Comparison of ENCODE assay signal across 23 cellular contexts in genomic region chr18:31061945-31062344, GRCh38. TPM values are rescaled to one million over a fixed set of nuclear protein-coding genes. Genes with fewer than 3 reads are reported as not detected.
A peak's percentile ranks its signal among the peaks of the same experiment; 100 is the strongest.
DNase-seq lines count a peak whose midpoint lies in the region; ATAC-seq, FAIRE-seq and TF ChIP-seq lines count a peak whose summit lies in the region.
"Had no signal": no experiment of that assay in that cellular context is flagged by ENCODE, and none has a peak within 500 bp of the region (broad histone marks: within the 10 kb centered on the region; RNA-seq: fewer than 3 reads in every experiment).

No MANE protein-coding gene starts in this region.

- H3K4me3 ChIP-seq in astrocyte of the cerebellum (ENCODE audit: low read depth, low read length) (no peak overlapping the region), small intestine (ENCODE audit: low read depth in 1 of 2, low read length in 2 of 2) (no peak overlapping the region)
- H3K4me3 ChIP-seq: A549, adrenal gland, dorsolateral prefrontal cortex, vagina had no signal

- no peaks in the 10 kb centered on the region for H3K4me1 ChIP-seq in small intestine (ENCODE audit: control insufficient read depth in 2 of 2, insufficient read depth in 1 of 2, low read depth in 1 of 2, low read length in 1 of 2)
- H3K4me1 ChIP-seq: A549, adrenal gland, BE2C, vagina had no signal

- no peaks in the 10 kb centered on the region for H3K9me3 Mint-ChIP-seq in Calu3 (ENCODE audit: low read depth, unreplicated experiment)

- no TSS peak for BruUV-seq in Calu3 (replicated peaks; lab: Mats Ljungman, UMichigan)

- CTCF ChIA-PET in Calu3 (lab: Charles Lee), result interaction anchor here (0.5 to 0.6 kb wide), 2 partner anchors 60 to 177 kb away, joined by 3 to 7 read pairs; no protein-coding TSS in a partner anchor

- no peaks in the 10 kb centered on the region for H3K4me1 Mint-ChIP-seq in Calu3 (ENCODE audit: low read depth, unreplicated experiment)
- H3K4me1 Mint-ChIP-seq: T-helper 17 cell had no signal

- FAIRE-seq in small intestine (lab: Jason Lieb, UNC), result no peak
- FAIRE-seq: A549, RCC 7860 had no signal

- in situ Hi-C loops in astrocyte of the cerebellum (cut with HindIII; ENCODE audit: low sequenced_read_pairs), result no loop called here

- ATAC-seq in GM18907 (IDR thresholded peaks at IDR 0.05; ENCODE audit: unreplicated experiment) (peak; percentile 61), HG02852 (IDR thresholded peaks at IDR 0.05; ENCODE audit: unreplicated experiment) (peak; percentile 41)
- ATAC-seq: A549, T-helper 17 cell had no signal

- H3K36me3 Mint-ChIP-seq in Calu3 (ENCODE audit: insufficient read depth, unreplicated experiment), result peaks cover 2% of the 10 kb centered on the region

- H3K27me3 Mint-ChIP-seq in Calu3 (ENCODE audit: unreplicated experiment), result no peaks in the 10 kb centered on the region
- H3K27me3 Mint-ChIP-seq: T-helper 17 cell had no signal

- H3K27ac Mint-ChIP-seq in Calu3 (ENCODE audit: unreplicated experiment), result peak overlapping the region; percentile 21
- H3K27ac Mint-ChIP-seq: T-helper 17 cell had no signal

- H3K27ac ChIP-seq in small intestine (ENCODE audit: low read depth in 1 of 2, low read length in 1 of 2), result no peak overlapping the region
- H3K27ac ChIP-seq: A549, adrenal gland, dorsolateral prefrontal cortex, vagina, VCaP had no signal

- no peak overlapping the region for H3K4me3 Mint-ChIP-seq in Calu3 (ENCODE audit: low read depth, unreplicated experiment)
- H3K4me3 Mint-ChIP-seq: T-helper 17 cell had no signal

- no peaks in the 10 kb centered on the region for H3K36me3 ChIP-seq in small intestine (ENCODE audit: control insufficient read depth in 2 of 2, insufficient read depth in 2 of 2, low read length in 2 of 2)
- H3K36me3 ChIP-seq: adrenal gland, BE2C, vagina had no signal

- intact Hi-C loops in Calu3 (cut with micrococcal nuclease; ENCODE audit: unreplicated experiment), result no loop called here

- H3K9me3 ChIP-seq in small intestine (ENCODE audit: control insufficient read depth, low read depth), result no peaks in the 10 kb centered on the region
- H3K9me3 ChIP-seq: A549, adrenal gland, BE2C, vagina had no signal

- DNase-seq in Calu3 (no peak), astrocyte of the cerebellum (ENCODE audit: low read depth) (peak; percentile 13), NCI-H1417 treated with DMSO at 0.1 percent for 48 hours (lab: John Stamatoyannopoulos, UW) (no peak), cerebellar nuclear complex (lab: John Stamatoyannopoulos, UW) (no peak), small intestine (no peak)
- DNase-seq in activated T-cell treated with anti-CD3 and anti-CD28 coated beads, Interleukin-2, amount 50 U/mL, for 1 hour, result no peak
- DNase-seq: activated effector memory CD4-positive, alpha-beta T cell treated with anti-CD3 and anti-CD28 coated beads, Interleukin-2, amount 50 U/mL, for 16 hours; adrenal gland; BE2C; caudate nucleus; COR-L47; dorsolateral prefrontal cortex; hippocampal formation; NCI-H1105 treated with DMSO at 0.1 percent for 48 hours; NCI-H510A; T-helper 17 cell had no signal

- TF ChIP-seq CTCF in Calu3 (IDR thresholded peaks at IDR 0.05; ENCODE audit: unreplicated experiment), result no peak
- TF ChIP-seq CTCF in astrocyte of the cerebellum (IDR thresholded peaks at IDR 0.05; ENCODE audit: low read depth, low read length, missing control alignments), result no peak

- peaks cover 0 to 2% of the 10 kb centered on the region in 2 donors for H3K27me3 ChIP-seq in small intestine (ENCODE audit: control insufficient read depth in 2 of 2, insufficient read depth in 2 of 2, low read length in 2 of 2)
- H3K27me3 ChIP-seq: adrenal gland, BE2C, vagina had no signal

- 46 to 57% (median 54%) methylated on average over 4 of the region's 4 CpGs for WGBS in small intestine, 3 donors

RNA-seq across cellular contexts. Expression of gene DSC3, which starts 19.4 kb away (rescaled TPM):
- total RNA-seq in Calu3 (2022), result 6.4 and 9.8 TPM in 2 replicates
- under 1 TPM; under 0.01 to 0.27 (median 0.27) TPM for polyA plus RNA-seq in small intestine
- total RNA-seq: LHCN-M2, T-helper 17 cell had no signal

RNA-seq across cellular contexts. Expression of gene DSC2, which starts 40.3 kb away (rescaled TPM):
- 31.5 and 42.4 TPM in 2 replicates for total RNA-seq in Calu3 (2022)
- 10 to 100 TPM; 12.7 to 21.1 (median 15.9) TPM for polyA plus RNA-seq in small intestine
- total RNA-seq: LHCN-M2 had no signal
